1 cellular context compared by ENCODE assay signal in the genomic region with DNA sequence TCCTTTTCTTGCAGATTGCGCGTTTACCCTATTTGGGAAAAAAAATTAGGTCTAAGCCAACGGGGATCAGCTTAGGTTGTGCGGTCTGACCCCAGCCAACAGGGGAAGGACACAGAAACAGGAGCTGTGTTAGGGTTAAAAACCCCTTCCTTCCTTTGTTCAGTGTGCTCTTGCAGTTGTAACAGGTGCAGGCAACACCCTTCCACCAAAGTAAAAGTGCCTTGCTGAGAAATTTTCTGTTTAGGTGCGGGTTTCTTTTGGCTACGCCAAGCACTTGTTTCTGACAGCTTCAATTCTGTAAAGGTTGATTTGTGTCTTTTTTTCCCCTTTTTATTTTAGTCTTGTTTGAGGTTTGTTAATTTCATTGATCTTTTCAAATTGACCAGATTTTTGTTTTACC.
TF ChIP-seq lines count a peak whose summit lies in the region.

No MANE protein-coding gene starts in this region.

TF ChIP-seq in HCT116, 20 proteins besides CTCF, POLR2A, EP300 and RAD21 (continued from another document):
- TF ChIP-seq EZH2 (IDR thresholded peaks at IDR 0.05) = no peak
